ENCODE assay signal across 28 cellular contexts in the genomic region with DNA sequence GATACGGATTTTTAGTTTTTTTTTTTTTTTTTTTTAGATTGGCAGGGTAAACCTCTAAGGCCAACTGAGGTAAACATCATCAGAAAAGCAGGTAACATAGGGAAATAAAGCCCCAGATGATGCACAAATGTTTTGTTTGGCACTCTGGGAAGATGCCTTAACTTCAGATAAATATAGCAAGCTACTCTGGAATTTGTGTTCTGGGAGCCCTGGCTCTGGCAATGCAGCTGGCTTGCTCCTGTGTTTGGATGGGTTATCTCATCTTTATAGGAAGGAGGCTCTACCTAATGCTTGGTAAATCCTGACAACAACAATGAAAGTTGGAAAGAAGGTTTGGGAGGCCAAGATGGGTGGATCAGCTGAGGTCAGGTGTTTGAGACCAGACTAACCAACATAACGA.
DNase-seq lines count a peak whose midpoint lies in the region; ATAC-seq and TF ChIP-seq lines count a peak whose summit lies in the region.
"Had no signal": no experiment of that assay in that cellular context is flagged by ENCODE, and none has a peak within 500 bp of the region (broad histone marks: within the 10 kb centered on the region; RNA-seq: fewer than 3 reads in every experiment).

No MANE protein-coding gene starts in this region.

- DNase-seq in coronary artery (ENCODE audit: low spot score) (no peak), mesenteric fat pad (ENCODE audit: low spot score) (peak; percentile 11), ACHN (no peak), WTC11 (ENCODE audit: low spot score) (no peak)
- DNase-seq: activated CD4-positive, alpha-beta T cell treated with anti-CD3 and anti-CD28 coated beads for 36 hours; activated CD8-positive, alpha-beta T cell treated with anti-CD3 and anti-CD28 coated beads for 36 hours; amygdala; COR-L47; DMS53; foreskin melanocyte; GDM1; GM23248; left colon; NCI-H510A treated with DMSO at 0.1 percent for 48 hours; stimulated activated CD4-positive, alpha-beta T cell treated with anti-CD3 and anti-CD28 coated beads, Interleukin-4, amount 100 ng/mL, for 24 hours; T-helper 9 cell had no signal

- no peaks in the 10 kb centered on the region for H3K9me3 ChIP-seq in stomach smooth muscle (ENCODE audit: control insufficient read depth in 2 of 2, low read length in 2 of 2)
- H3K9me3 ChIP-seq: SJSA1, upper lobe of left lung had no signal

- POLR2A ChIA-PET in WTC11 (lab: Charles Lee): interaction anchor here (0.7 kb wide), 1 partner anchor 43 kb away, joined by 7 read pairs; no protein-coding TSS in a partner anchor

- H3K27me3 Mint-ChIP-seq in WTC11 (ENCODE audit: low read depth): no peaks in the 10 kb centered on the region; the same call in 1 of the 2 replicates
- H3K27me3 Mint-ChIP-seq: activated CD4-positive, alpha-beta T cell treated with anti-CD3 and anti-CD28 coated beads for 36 hours; activated CD8-positive, alpha-beta T cell treated with anti-CD3 and anti-CD28 coated beads for 36 hours; activated naive CD4-positive, alpha-beta T cell treated with anti-CD3 and anti-CD28 coated beads, Interleukin-2, amount 50 U/mL, for 24 hours; dendritic cell treated with granulocyte-macrophage colony-stimulating factor and Interleukin-4, amounts not matched to agents 40 ng/mL and 50 ng/mL, for 4 days; IgD-negative memory B cell had no signal

- peaks cover 14% of the 10 kb centered on the region for H3K9me3 Mint-ChIP-seq in WTC11
- H3K9me3 Mint-ChIP-seq: activated CD8-positive, alpha-beta T cell treated with anti-CD3 and anti-CD28 coated beads for 36 hours; activated naive CD4-positive, alpha-beta T cell treated with anti-CD3 and anti-CD28 coated beads, Interleukin-2, amount 50 U/mL, for 24 hours; activated T-helper 2 cell treated with anti-CD3 and anti-CD28 coated beads, Interferon-gamma antibody, Interleukin-2, Interleukin-4, amounts not matched to agents 10 μg/mL and 5 μg/mL and 100 μg/mL, durations not matched to agents 14 hours and 24 hours and 36 hours; dendritic cell treated with granulocyte-macrophage colony-stimulating factor and Interleukin-4, amounts not matched to agents 40 ng/mL and 50 ng/mL, for 4 days; endodermal cell; IgD-negative memory B cell had no signal

- H3K27ac Mint-ChIP-seq in WTC11: no peak overlapping the region
- H3K27ac Mint-ChIP-seq: activated CD4-positive, alpha-beta T cell treated with anti-CD3 and anti-CD28 coated beads for 36 hours; activated CD8-positive, alpha-beta T cell treated with anti-CD3 and anti-CD28 coated beads for 36 hours; activated T-helper 2 cell treated with anti-CD3 and anti-CD28 coated beads, Interferon-gamma antibody, Interleukin-2, Interleukin-4, amounts not matched to agents 10 μg/mL and 5 μg/mL and 100 μg/mL, durations not matched to agents 14 hours and 24 hours and 36 hours; dendritic cell treated with granulocyte-macrophage colony-stimulating factor and Interleukin-4, amounts not matched to agents 40 ng/mL and 50 ng/mL, for 4 days; endodermal cell; IgD-negative memory B cell had no signal

- H3K4me3 Mint-ChIP-seq in WTC11: no peak overlapping the region
- H3K4me3 Mint-ChIP-seq: activated CD4-positive, alpha-beta T cell treated with anti-CD3 and anti-CD28 coated beads for 36 hours; activated CD8-positive, alpha-beta T cell treated with anti-CD3 and anti-CD28 coated beads for 36 hours; activated naive CD4-positive, alpha-beta T cell treated with anti-CD3 and anti-CD28 coated beads, Interleukin-2, amount 50 U/mL, for 24 hours; dendritic cell treated with granulocyte-macrophage colony-stimulating factor and Interleukin-4, amounts not matched to agents 40 ng/mL and 50 ng/mL, for 4 days; endodermal cell; IgD-negative memory B cell had no signal

- TF ChIP-seq CTCF in coronary artery (IDR thresholded peaks at IDR 0.05): no peak
- no peak for TF ChIP-seq CTCF in WTC11 (IDR thresholded peaks at IDR 0.05)

- H3K36me3 ChIP-seq in stomach smooth muscle (ENCODE audit: control insufficient read depth in 2 of 2, insufficient read depth in 2 of 2, low read length in 2 of 2): peaks cover 0 to 2% of the 10 kb centered on the region in 2 donors
- H3K36me3 ChIP-seq: SJSA1, upper lobe of left lung had no signal

- no peak for ATAC-seq in WTC11
- ATAC-seq in GM21528 (IDR thresholded peaks at IDR 0.05; ENCODE audit: low FRiP score, unreplicated experiment): no peak
- ATAC-seq: activated CD4-positive, alpha-beta T cell treated with anti-CD3 and anti-CD28 coated beads for 36 hours; activated CD8-positive, alpha-beta T cell treated with anti-CD3 and anti-CD28 coated beads for 36 hours; esophagus mucosa had no signal

- peaks cover 70% of the 10 kb centered on the region for H3K4me1 ChIP-seq in stomach smooth muscle (ENCODE audit: control insufficient read depth, insufficient read depth, low read length)
- H3K4me1 ChIP-seq: SJSA1 had no signal

- H3K27ac ChIP-seq in angular gyrus (ENCODE audit: low read depth, low read length) (peak overlapping the region; percentile 54), coronary artery (peak overlapping the region; percentile 94 to 95), stomach smooth muscle (ENCODE audit: low read length) (peak overlapping the region; percentile 98)
- H3K27ac ChIP-seq: C4-2B, GM23248, SJSA1 had no signal

- in situ Hi-C loops in ACHN (cut with HindIII; ENCODE audit: low pct_ligation_motif_present, low pct_unique_long_range_greater_than_20kb, low sequenced_read_pairs): no loop called here

- CTCF ChIA-PET in WTC11 (lab: Charles Lee): interaction anchor here (0.7 to 2.0 kb wide), 5 partner anchors 12 to 165 kb away, joined by 3 to 6 read pairs (median 3); a partner anchor contains a TSS

- no peaks in the 10 kb centered on the region for H3K36me3 Mint-ChIP-seq in WTC11
- H3K36me3 Mint-ChIP-seq: activated naive CD4-positive, alpha-beta T cell treated with anti-CD3 and anti-CD28 coated beads, Interleukin-2, amount 50 U/mL, for 24 hours had no signal

- no peak overlapping the region for H3K9ac ChIP-seq in stomach smooth muscle (ENCODE audit: low read length in 2 of 2)
- H3K9ac ChIP-seq: GM23248 had no signal

- peaks cover 30% of the 10 kb centered on the region for H3K4me1 Mint-ChIP-seq in WTC11
- H3K4me1 Mint-ChIP-seq: activated CD4-positive, alpha-beta T cell treated with anti-CD3 and anti-CD28 coated beads for 36 hours; activated naive CD4-positive, alpha-beta T cell treated with anti-CD3 and anti-CD28 coated beads, Interleukin-2, amount 50 U/mL, for 24 hours had no signal

- H3K27me3 ChIP-seq in stomach smooth muscle (ENCODE audit: control insufficient read depth in 1 of 2, insufficient read depth in 2 of 2, low read length in 2 of 2): no peaks in the 10 kb centered on the region
- H3K27me3 ChIP-seq: SJSA1, upper lobe of left lung had no signal

- H3K4me3 ChIP-seq in coronary artery (no peak overlapping the region), stomach smooth muscle (ENCODE audit: low read length in 2 of 2) (no peak overlapping the region)
- H3K4me3 ChIP-seq: GM23248, SJSA1, upper lobe of left lung had no signal

TF ChIP-seq in WTC11, 78 proteins besides CTCF, POLR2A, EP300 and RAD21 (continues in another document):
- no peak for TF ChIP-seq PRRX2 (CRISPR knock-in tag; IDR thresholded peaks at IDR 0.05)
- TF ChIP-seq, protein P1, sequence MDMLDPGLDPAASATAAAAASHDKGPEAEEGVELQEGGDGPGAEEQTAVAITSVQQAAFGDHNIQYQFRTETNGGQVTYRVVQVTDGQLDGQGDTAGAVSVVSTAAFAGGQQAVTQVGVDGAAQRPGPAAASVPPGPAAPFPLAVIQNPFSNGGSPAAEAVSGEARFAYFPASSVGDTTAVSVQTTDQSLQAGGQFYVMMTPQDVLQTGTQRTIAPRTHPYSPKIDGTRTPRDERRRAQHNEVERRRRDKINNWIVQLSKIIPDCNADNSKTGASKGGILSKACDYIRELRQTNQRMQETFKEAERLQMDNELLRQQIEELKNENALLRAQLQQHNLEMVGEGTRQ (CRISPR knock-in tag; IDR thresholded peaks at IDR 0.05): no peak
- TF ChIP-seq, protein P2, sequence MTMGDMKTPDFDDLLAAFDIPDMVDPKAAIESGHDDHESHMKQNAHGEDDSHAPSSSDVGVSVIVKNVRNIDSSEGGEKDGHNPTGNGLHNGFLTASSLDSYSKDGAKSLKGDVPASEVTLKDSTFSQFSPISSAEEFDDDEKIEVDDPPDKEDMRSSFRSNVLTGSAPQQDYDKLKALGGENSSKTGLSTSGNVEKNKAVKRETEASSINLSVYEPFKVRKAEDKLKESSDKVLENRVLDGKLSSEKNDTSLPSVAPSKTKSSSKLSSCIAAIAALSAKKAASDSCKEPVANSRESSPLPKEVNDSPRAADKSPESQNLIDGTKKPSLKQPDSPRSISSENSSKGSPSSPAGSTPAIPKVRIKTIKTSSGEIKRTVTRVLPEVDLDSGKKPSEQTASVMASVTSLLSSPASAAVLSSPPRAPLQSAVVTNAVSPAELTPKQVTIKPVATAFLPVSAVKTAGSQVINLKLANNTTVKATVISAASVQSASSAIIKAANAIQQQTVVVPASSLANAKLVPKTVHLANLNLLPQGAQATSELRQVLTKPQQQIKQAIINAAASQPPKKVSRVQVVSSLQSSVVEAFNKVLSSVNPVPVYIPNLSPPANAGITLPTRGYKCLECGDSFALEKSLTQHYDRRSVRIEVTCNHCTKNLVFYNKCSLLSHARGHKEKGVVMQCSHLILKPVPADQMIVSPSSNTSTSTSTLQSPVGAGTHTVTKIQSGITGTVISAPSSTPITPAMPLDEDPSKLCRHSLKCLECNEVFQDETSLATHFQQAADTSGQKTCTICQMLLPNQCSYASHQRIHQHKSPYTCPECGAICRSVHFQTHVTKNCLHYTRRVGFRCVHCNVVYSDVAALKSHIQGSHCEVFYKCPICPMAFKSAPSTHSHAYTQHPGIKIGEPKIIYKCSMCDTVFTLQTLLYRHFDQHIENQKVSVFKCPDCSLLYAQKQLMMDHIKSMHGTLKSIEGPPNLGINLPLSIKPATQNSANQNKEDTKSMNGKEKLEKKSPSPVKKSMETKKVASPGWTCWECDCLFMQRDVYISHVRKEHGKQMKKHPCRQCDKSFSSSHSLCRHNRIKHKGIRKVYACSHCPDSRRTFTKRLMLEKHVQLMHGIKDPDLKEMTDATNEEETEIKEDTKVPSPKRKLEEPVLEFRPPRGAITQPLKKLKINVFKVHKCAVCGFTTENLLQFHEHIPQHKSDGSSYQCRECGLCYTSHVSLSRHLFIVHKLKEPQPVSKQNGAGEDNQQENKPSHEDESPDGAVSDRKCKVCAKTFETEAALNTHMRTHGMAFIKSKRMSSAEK (CRISPR knock-in tag; IDR thresholded peaks at IDR 0.05; ENCODE audit: borderline replicate concordance): no peak
- TF ChIP-seq, protein P3, sequence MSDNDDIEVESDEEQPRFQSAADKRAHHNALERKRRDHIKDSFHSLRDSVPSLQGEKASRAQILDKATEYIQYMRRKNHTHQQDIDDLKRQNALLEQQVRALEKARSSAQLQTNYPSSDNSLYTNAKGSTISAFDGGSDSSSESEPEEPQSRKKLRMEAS (CRISPR knock-in tag; IDR thresholded peaks at IDR 0.05): no peak
- no peak for TF ChIP-seq CBFB (CRISPR knock-in tag; IDR thresholded peaks at IDR 0.05; ENCODE audit: low read depth)
- TF ChIP-seq TCF7 (CRISPR knock-in tag; IDR thresholded peaks at IDR 0.05; ENCODE audit: low read depth): no peak
- TF ChIP-seq NR2C2 (CRISPR knock-in tag; IDR thresholded peaks at IDR 0.05): no peak
